Comparison of ENCODE assay signal across 9 cellular contexts in the genomic region with DNA sequence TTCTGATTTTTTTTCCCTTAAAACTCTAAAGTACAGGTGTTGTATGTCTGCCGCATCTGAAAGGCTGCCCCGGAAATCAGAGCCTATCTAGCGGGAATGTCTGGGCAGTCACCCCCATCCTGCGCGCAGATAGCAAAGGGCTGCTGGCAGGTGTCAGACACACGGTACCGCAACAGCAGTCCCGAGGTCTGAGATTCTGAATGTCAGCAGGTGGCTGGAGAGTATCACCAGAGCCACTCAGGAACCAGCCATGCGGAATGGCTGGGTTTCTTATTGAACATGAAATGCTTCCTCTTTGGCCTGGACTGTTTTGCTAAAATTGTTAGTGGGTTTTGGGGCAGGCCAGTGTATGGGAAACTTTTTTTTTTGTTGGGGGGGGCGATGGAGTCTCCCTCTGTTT. TPM values are rescaled to one million over a fixed set of nuclear protein-coding genes. Genes with fewer than 3 reads are reported as not detected.
A peak's percentile ranks its signal among the peaks of the same experiment; 100 is the strongest.
DNase-seq lines count a peak whose midpoint lies in the region; ATAC-seq and TF ChIP-seq lines count a peak whose summit lies in the region.
"Had no signal": no experiment of that assay in that cellular context is flagged by ENCODE, and none has a peak within 500 bp of the region (broad histone marks: within the 10 kb centered on the region; RNA-seq: fewer than 3 reads in every experiment).

No MANE protein-coding gene starts in this region.

- H3K4me3 ChIP-seq in mucosa of rectum (ENCODE audit: low read length in 2 of 2) (no peak overlapping the region), MG63 (no peak overlapping the region)

- peaks cover 34 to 46% of the 10 kb centered on the region in 2 donors for H3K4me1 ChIP-seq in mucosa of rectum (ENCODE audit: control insufficient read depth in 2 of 2, insufficient read depth in 2 of 2, low read length in 2 of 2)

- H3K9me3 ChIP-seq in mucosa of rectum (ENCODE audit: control insufficient read depth in 2 of 2, low read length in 2 of 2) (no peaks in the 10 kb centered on the region), MG63 (no peaks in the 10 kb centered on the region)

- CTCF ChIA-PET in HEK293T (lab: Yijun Ruan, JAX) = no interaction called here

- H3K36me3 ChIP-seq in mucosa of rectum (ENCODE audit: control insufficient read depth in 2 of 2, insufficient read depth in 2 of 2, low read length in 2 of 2) = peaks cover 14 to 26% of the 10 kb centered on the region in 2 donors
- peaks cover 6% of the 10 kb centered on the region for H3K36me3 ChIP-seq in MG63

- POLR2A ChIA-PET in HEK293T (lab: Yijun Ruan, JAX) = no interaction called here

- DNase-seq in NOMO-1 treated with DMSO at 0.1 percent for 48 hours (lab: John Stamatoyannopoulos, UW; ENCODE audit: unreplicated experiment) (peak; percentile 47), T-helper 9 cell (no peak), MG63 (no peak), HEK293T (ENCODE audit: extremely low spot score) (no peak)
- DNase-seq: activated naive CD4-positive, alpha-beta T cell treated with anti-CD3 and anti-CD28 coated beads, Interleukin-2, amount 50 U/mL, for 16 hours had no signal

- ATAC-seq in GM18907 (IDR thresholded peaks at IDR 0.05; ENCODE audit: unreplicated experiment) = peak; percentile 77
- peak; percentile 86 for ATAC-seq in HG02870 (IDR thresholded peaks at IDR 0.05; ENCODE audit: unreplicated experiment)
- ATAC-seq in GM21723 (IDR thresholded peaks at IDR 0.05; ENCODE audit: unreplicated experiment) = no peak

- peak overlapping the region; percentile 80 to 85 for H3K27ac ChIP-seq in mucosa of rectum (ENCODE audit: low read depth in 2 of 2, low read length in 2 of 2)

- no peak overlapping the region for H3K9ac ChIP-seq in mucosa of rectum (ENCODE audit: low read depth in 1 of 2, low read length in 2 of 2)

- H3K27me3 ChIP-seq in mucosa of rectum (ENCODE audit: control insufficient read depth in 2 of 2, insufficient read depth in 2 of 2, low read length in 2 of 2) (no peaks in the 10 kb centered on the region), MG63 (no peaks in the 10 kb centered on the region)

TF ChIP-seq in HEK293T, 16 proteins besides CTCF, POLR2A, EP300 and RAD21:
- no peak for TF ChIP-seq TARDBP (IDR thresholded peaks at IDR 0.05)
- no peak for TF ChIP-seq L3MBTL2 (conservative IDR thresholded peaks at IDR 0.05)
- no peak for TF ChIP-seq SUZ12 (IDR thresholded peaks at IDR 0.05)
- TF ChIP-seq ELF4 (IDR thresholded peaks at IDR 0.05) = no peak
- no peak for TF ChIP-seq NFRKB (IDR thresholded peaks at IDR 0.05)
- no peak for TF ChIP-seq SP1 (IDR thresholded peaks at IDR 0.05)

RNA-seq across cellular contexts. Expression of a gene that starts 53.3 kb away (rescaled TPM):
- 23.6 and 30.1 TPM in 2 replicates for total RNA-seq in MG63 (2014; rRNA removed; shearing (Covaris generic); ENCODE audit: low replicate concordance)
